Comparison of ENCODE assay signal across 9 cellular contexts in genomic region chr4:72468904-72469502, GRCh38.
DNase-seq lines count a peak whose midpoint lies in the region; ATAC-seq and TF ChIP-seq lines count a peak whose summit lies in the region.
"Had no signal": no experiment of that assay in that cellular context is flagged by ENCODE, and none has a peak within 500 bp of the region (broad histone marks: within the 10 kb centered on the region; RNA-seq: fewer than 3 reads in every experiment).

No MANE protein-coding gene starts in this region.

- H3K27me3 Mint-ChIP-seq in WTC11 (ENCODE audit: low read depth), result no peaks in the 10 kb centered on the region
- peaks cover 0 to 5% (median 0%) of the 10 kb centered on the region in 5 donors for H3K27me3 Mint-ChIP-seq in naive thymus-derived CD8-positive, alpha-beta T cell
- no peaks in the 10 kb centered on the region for H3K27me3 Mint-ChIP-seq in natural killer cell treated with Interleukin-12 subunit alpha and Interleukin-12 subunit beta and Interleukin-15 and Interleukin-18, amount 100 ng/mL, for 72 hours
- H3K27me3 Mint-ChIP-seq: activated CD4-positive, alpha-beta memory T cell treated with anti-CD3 and anti-CD28 coated beads, Interleukin-2, amount 10 ng/mL, durations not matched to agents 7 days and 5 days had no signal

- no peak for ATAC-seq in WTC11
- peak; percentile 61 for ATAC-seq in left lobe of liver
- ATAC-seq in naive thymus-derived CD8-positive, alpha-beta T cell, result no peak
- no peak for ATAC-seq in natural killer cell treated with Interleukin-12 subunit alpha and Interleukin-12 subunit beta and Interleukin-15 and Interleukin-18, amount 100 ng/mL, for 72 hours
- ATAC-seq in HG02798 (IDR thresholded peaks at IDR 0.05; ENCODE audit: poor library complexity, unreplicated experiment), result no peak

- H3K4me3 Mint-ChIP-seq in WTC11, result no peak overlapping the region
- no peak overlapping the region for H3K4me3 Mint-ChIP-seq in naive thymus-derived CD8-positive, alpha-beta T cell
- H3K4me3 Mint-ChIP-seq in natural killer cell treated with Interleukin-12 subunit alpha and Interleukin-12 subunit beta and Interleukin-15 and Interleukin-18, amount 100 ng/mL, for 72 hours, result no peak overlapping the region
- H3K4me3 Mint-ChIP-seq: activated CD4-positive, alpha-beta memory T cell treated with anti-CD3 and anti-CD28 coated beads, Interleukin-2, amount 10 ng/mL, durations not matched to agents 7 days and 5 days had no signal

- H3K9me3 Mint-ChIP-seq in WTC11, result peaks cover 10% of the 10 kb centered on the region
- peaks cover 0 to 10% (median 0%) of the 10 kb centered on the region in 9 donors for H3K9me3 Mint-ChIP-seq in naive thymus-derived CD8-positive, alpha-beta T cell
- H3K9me3 Mint-ChIP-seq in natural killer cell treated with Interleukin-12 subunit alpha and Interleukin-12 subunit beta and Interleukin-15 and Interleukin-18, amount 100 ng/mL, for 72 hours, result peaks cover 1% of the 10 kb centered on the region
- H3K9me3 Mint-ChIP-seq: activated CD4-positive, alpha-beta memory T cell treated with anti-CD3 and anti-CD28 coated beads, Interleukin-2, amount 10 ng/mL, durations not matched to agents 7 days and 5 days had no signal

- POLR2A ChIA-PET in WTC11 (lab: Charles Lee), result no interaction called here
- POLR2A ChIA-PET in naive thymus-derived CD8-positive, alpha-beta T cell (lab: Charles Lee), result no interaction called here

- no peaks in the 10 kb centered on the region for H3K4me1 Mint-ChIP-seq in WTC11
- no peaks in the 10 kb centered on the region for H3K4me1 Mint-ChIP-seq in naive thymus-derived CD8-positive, alpha-beta T cell
- no peaks in the 10 kb centered on the region for H3K4me1 Mint-ChIP-seq in natural killer cell treated with Interleukin-12 subunit alpha and Interleukin-12 subunit beta and Interleukin-15 and Interleukin-18, amount 100 ng/mL, for 72 hours (ENCODE audit: low read depth in 2 of 2)
- H3K4me1 Mint-ChIP-seq: activated CD4-positive, alpha-beta memory T cell treated with anti-CD3 and anti-CD28 coated beads, Interleukin-2, amount 10 ng/mL, durations not matched to agents 7 days and 5 days had no signal

- no peak overlapping the region for H3K27ac ChIP-seq in C4-2B

- no peak overlapping the region for H3K27ac Mint-ChIP-seq in WTC11
- no peak overlapping the region for H3K27ac Mint-ChIP-seq in naive thymus-derived CD8-positive, alpha-beta T cell
- H3K27ac Mint-ChIP-seq in natural killer cell treated with Interleukin-12 subunit alpha and Interleukin-12 subunit beta and Interleukin-15 and Interleukin-18, amount 100 ng/mL, for 72 hours, result no peak overlapping the region
- H3K27ac Mint-ChIP-seq: activated CD4-positive, alpha-beta memory T cell treated with anti-CD3 and anti-CD28 coated beads, Interleukin-2, amount 10 ng/mL, durations not matched to agents 7 days and 5 days had no signal

- DNase-seq in HFF-Myc (ENCODE audit: extremely low read depth, low read depth) (no peak), WTC11 (ENCODE audit: low spot score) (no peak), left lobe of liver (ENCODE audit: low spot score) (no peak), D341Med (ENCODE audit: low spot score) (no peak)
- no peak for DNase-seq in naive thymus-derived CD8-positive, alpha-beta T cell
- no peak for DNase-seq in natural killer cell treated with Interleukin-12 subunit alpha and Interleukin-12 subunit beta and Interleukin-15 and Interleukin-18, amount 100 ng/mL, for 72 hours (ENCODE audit: low spot score)
- DNase-seq: activated CD4-positive, alpha-beta memory T cell treated with anti-CD3 and anti-CD28 coated beads, Interleukin-2, amount 10 ng/mL, durations not matched to agents 7 days and 5 days had no signal

- TF ChIP-seq CTCF in C4-2B (conservative IDR thresholded peaks at IDR 0.05) (peak; percentile 72), HFF-Myc (IDR thresholded peaks at IDR 0.05; ENCODE audit: low read depth, low read length, missing control alignments) (peak; percentile 16), WTC11 (IDR thresholded peaks at IDR 0.05) (peak; percentile 29; the same call in 1 of the 2 replicates)

- H3K36me3 Mint-ChIP-seq in WTC11, result no peaks in the 10 kb centered on the region
- no peaks in the 10 kb centered on the region for H3K36me3 Mint-ChIP-seq in naive thymus-derived CD8-positive, alpha-beta T cell
- H3K36me3 Mint-ChIP-seq in natural killer cell treated with Interleukin-12 subunit alpha and Interleukin-12 subunit beta and Interleukin-15 and Interleukin-18, amount 100 ng/mL, for 72 hours, result no peaks in the 10 kb centered on the region

- no peak overlapping the region for H3K4me3 ChIP-seq in HFF-Myc (replicated peaks; ENCODE audit: low read depth, low read length)

- CTCF ChIA-PET in WTC11 (lab: Charles Lee), result interaction anchor here (1.2 kb wide), 1 partner anchor 142 kb away, joined by 4 read pairs; no protein-coding TSS in a partner anchor

TF ChIP-seq in WTC11, 78 proteins besides CTCF, POLR2A, EP300 and RAD21 (continues in another document):
- TF ChIP-seq ZSCAN18 (CRISPR knock-in tag; IDR thresholded peaks at IDR 0.05) (no peak), GTF2I (CRISPR knock-in tag; conservative IDR thresholded peaks at IDR 0.05) (no peak), PRRX2 (CRISPR knock-in tag; IDR thresholded peaks at IDR 0.05) (no peak), OVOL2 (CRISPR knock-in tag; IDR thresholded peaks at IDR 0.05; ENCODE audit: borderline replicate concordance) (no peak), ZNF263 (CRISPR knock-in tag; IDR thresholded peaks at IDR 0.05; ENCODE audit: low read depth) (no peak), IRF1 (CRISPR knock-in tag; IDR thresholded peaks at IDR 0.05) (no peak), ZNF232 (CRISPR knock-in tag; IDR thresholded peaks at IDR 0.05) (no peak), SP1 (CRISPR knock-in tag; conservative IDR thresholded peaks at IDR 0.05) (no peak), ZBTB43 (CRISPR knock-in tag; IDR thresholded peaks at IDR 0.05) (no peak), SMAD4 (CRISPR knock-in tag; IDR thresholded peaks at IDR 0.05) (no peak), HMGXB4 (CRISPR knock-in tag; IDR thresholded peaks at IDR 0.05) (no peak), NR3C1 (CRISPR knock-in tag; conservative IDR thresholded peaks at IDR 0.05; ENCODE audit: low read depth) (no peak)

Comparison
In these comparisons a context has a peak if more than half of its experiments do, and no peak if none do; other contexts are left out.
1. CTCF ChIP-seq: peak in every context shown above with its lines; median percentile 72 in C4-2B; 29 in WTC11; 16 in HFF-Myc.